ENCODE assay signal across 34 cellular contexts in genomic region chr9:137920753-137921152, GRCh38. TPM values are rescaled to one million over a fixed set of nuclear protein-coding genes. Genes with fewer than 3 reads are reported as not detected.
"Had no signal": no experiment of that assay in that cellular context is flagged by ENCODE, and none has a peak within 500 bp of the region (broad histone marks: within the 10 kb centered on the region; RNA-seq: fewer than 3 reads in every experiment).

No MANE protein-coding gene starts in this region.

- H3K4me1 Mint-ChIP-seq: activated B cell treated with CpG ODN at 0.5 μM for 24 hours; activated CD4-positive, alpha-beta T cell treated with anti-CD3 and anti-CD28 coated beads, Interleukin-2, amount 10 ng/mL, durations not matched to agents 24 days and 14 days; activated CD8-positive, alpha-beta memory T cell treated with anti-CD3 and anti-CD28 coated beads, Interleukin-2, amount 10 ng/mL, durations not matched to agents 7 days and 5 days; activated naive CD4-positive, alpha-beta T cell treated with anti-CD3 and anti-CD28 coated beads, Interleukin-2, amount 10 ng/mL, durations not matched to agents 7 days and 5 days; activated naive CD4-positive, alpha-beta T cell treated with anti-CD3 and anti-CD28 coated beads, Interleukin-2, amount 50 U/mL, for 24 hours; activated naive CD8-positive, alpha-beta T cell treated with anti-CD3 and anti-CD28 coated beads, Interleukin-2, amount 10 ng/mL, durations not matched to agents 7 days and 5 days; activated naive CD8-positive, alpha-beta T cell treated with anti-CD3 and anti-CD28 coated beads, Interleukin-2, amount 50 U/mL, for 24 hours had no signal

- H3K4me3 ChIP-seq: body of pancreas, breast epithelium had no signal

- DNase-seq: activated B cell treated with CpG ODN at 0.5 μM for 24 hours; activated CD4-positive, alpha-beta memory T cell treated with anti-CD3 and anti-CD28 coated beads for 36 hours; activated CD4-positive, alpha-beta T cell treated with anti-CD3 and anti-CD28 coated beads for 4 hours; activated CD4-positive, alpha-beta T cell treated with anti-CD3 and anti-CD28 coated beads, Interleukin-2, amount 10 ng/mL, durations not matched to agents 24 days and 14 days; activated CD4-positive, alpha-beta T cell treated with anti-CD3 and anti-CD28 coated beads, Interleukin-2, amount 50 U/mL, for 1 hour; activated CD4-positive, alpha-beta T cell treated with anti-CD3 and anti-CD28 coated beads, Interleukin-2, amount 50 U/mL, for 4 hours; activated CD4-positive, CD25-positive, alpha-beta regulatory T cell treated with anti-CD3 and anti-CD28 coated beads, Interleukin-2, amount 50 U/mL, for 72 hours; activated CD8-positive, alpha-beta memory T cell treated with anti-CD3 and anti-CD28 coated beads for 24 hours; activated CD8-positive, alpha-beta memory T cell treated with anti-CD3 and anti-CD28 coated beads, Interleukin-2, amount 10 ng/mL, durations not matched to agents 7 days and 5 days; activated CD8-positive, alpha-beta memory T cell treated with anti-CD3 and anti-CD28 coated beads, Interleukin-2, amount 50 U/mL, for 48 hours; activated CD8-positive, alpha-beta T cell treated with anti-CD3 and anti-CD28 coated beads, Interleukin-2, amount 10 ng/mL, durations not matched to agents 7 days and 5 days; activated effector memory CD4-positive, alpha-beta T cell treated with Interleukin-2 at 50 U/mL for 16 hours; activated gamma-delta T cell; activated naive CD4-positive, alpha-beta T cell treated with anti-CD3 and anti-CD28 coated beads, Interleukin-2, amount 10 ng/mL, durations not matched to agents 7 days and 5 days; activated naive CD4-positive, alpha-beta T cell treated with Interleukin-2 at 50 U/mL for 16 hours; activated naive CD8-positive, alpha-beta T cell treated with anti-CD3 and anti-CD28 coated beads, Interleukin-2, amount 10 ng/mL, durations not matched to agents 7 days and 5 days; activated naive CD8-positive, alpha-beta T cell treated with anti-CD3 and anti-CD28 coated beads, Interleukin-2, amount 50 U/mL, for 24 hours; activated T-cell treated with anti-CD3 and anti-CD28 coated beads, Interleukin-2, amount 50 U/mL, for 24 hours; activated T-cell treated with anti-CD3 and anti-CD28 coated beads, Interleukin-2, amount 50 U/mL, for 48 hours; aorta; body of pancreas; brain microvascular endothelial cell; central memory CD4-positive, alpha-beta T cell; SW 1271; T-helper 1 cell; T-helper 2 cell; T-helper 9 cell had no signal

- H3K9me3 ChIP-seq: body of pancreas, breast epithelium had no signal

- H3K27me3 ChIP-seq: body of pancreas, brain microvascular endothelial cell, breast epithelium had no signal

- H3K36me3 ChIP-seq: brain microvascular endothelial cell, breast epithelium had no signal

- H3K27ac Mint-ChIP-seq: activated B cell treated with CpG ODN at 0.5 μM for 24 hours; activated CD4-positive, alpha-beta memory T cell treated with anti-CD3 and anti-CD28 coated beads for 36 hours; activated CD4-positive, alpha-beta T cell treated with anti-CD3 and anti-CD28 coated beads, Interleukin-2, amount 10 ng/mL, durations not matched to agents 24 days and 14 days; activated CD8-positive, alpha-beta memory T cell treated with anti-CD3 and anti-CD28 coated beads, Interleukin-2, amount 10 ng/mL, durations not matched to agents 7 days and 5 days; activated CD8-positive, alpha-beta T cell treated with anti-CD3 and anti-CD28 coated beads, Interleukin-2, amount 10 ng/mL, durations not matched to agents 7 days and 5 days; activated naive CD4-positive, alpha-beta T cell treated with anti-CD3 and anti-CD28 coated beads, Interleukin-2, amount 10 ng/mL, durations not matched to agents 7 days and 5 days; activated naive CD4-positive, alpha-beta T cell treated with anti-CD3 and anti-CD28 coated beads, Interleukin-2, amount 50 U/mL, for 24 hours; activated naive CD8-positive, alpha-beta T cell; activated naive CD8-positive, alpha-beta T cell treated with anti-CD3 and anti-CD28 coated beads, Interleukin-2, amount 10 ng/mL, durations not matched to agents 7 days and 5 days; activated naive CD8-positive, alpha-beta T cell treated with anti-CD3 and anti-CD28 coated beads, Interleukin-2, amount 50 U/mL, for 24 hours; activated T-cell treated with anti-CD3 and anti-CD28 coated beads, Interleukin-2, amount 50 U/mL, for 24 hours; activated T-helper 2 cell treated with anti-CD3 and anti-CD28 coated beads, Interferon-gamma antibody, Interleukin-2, Interleukin-4, amounts not matched to agents 10 μg/mL and 5 μg/mL and 100 μg/mL, durations not matched to agents 14 hours and 24 hours and 36 hours; T-helper 1 cell treated with Interleukin-12 subunit alpha and Interleukin-12 subunit beta and Interleukin-4 antibody, amounts not matched to agents 30 μg/mL and 1 μg/mL, for 36 hours; T-helper 2 cell treated with Interferon-gamma antibody and Interleukin-4, amounts not matched to agents 5 μg/mL and 100 μg/mL, for 36 hours had no signal

- H3K9me3 Mint-ChIP-seq: activated B cell treated with CpG ODN at 0.5 μM for 24 hours; activated CD4-positive, alpha-beta memory T cell treated with anti-CD3 and anti-CD28 coated beads for 36 hours; activated CD4-positive, alpha-beta T cell treated with anti-CD3 and anti-CD28 coated beads, Interleukin-2, amount 10 ng/mL, durations not matched to agents 24 days and 14 days; activated naive CD4-positive, alpha-beta T cell treated with anti-CD3 and anti-CD28 coated beads, Interleukin-2, amount 50 U/mL, for 24 hours; activated naive CD8-positive, alpha-beta T cell treated with anti-CD3 and anti-CD28 coated beads, Interleukin-2, amount 10 ng/mL, durations not matched to agents 7 days and 5 days; activated naive CD8-positive, alpha-beta T cell treated with anti-CD3 and anti-CD28 coated beads, Interleukin-2, amount 50 U/mL, for 24 hours; activated T-cell treated with anti-CD3 and anti-CD28 coated beads, Interleukin-2, amount 50 U/mL, for 24 hours; activated T-helper 2 cell treated with anti-CD3 and anti-CD28 coated beads, Interferon-gamma antibody, Interleukin-2, Interleukin-4, amounts not matched to agents 10 μg/mL and 5 μg/mL and 100 μg/mL, durations not matched to agents 14 hours and 24 hours and 36 hours; T-helper 1 cell treated with Interleukin-12 subunit alpha and Interleukin-12 subunit beta and Interleukin-4 antibody, amounts not matched to agents 30 μg/mL and 1 μg/mL, for 36 hours; T-helper 2 cell treated with Interferon-gamma antibody and Interleukin-4, amounts not matched to agents 5 μg/mL and 100 μg/mL, for 36 hours had no signal

- H3K27me3 Mint-ChIP-seq: activated CD4-positive, alpha-beta T cell treated with anti-CD3 and anti-CD28 coated beads, Interleukin-2, amount 10 ng/mL, durations not matched to agents 24 days and 14 days; activated CD8-positive, alpha-beta memory T cell treated with anti-CD3 and anti-CD28 coated beads, Interleukin-2, amount 10 ng/mL, durations not matched to agents 7 days and 5 days; activated naive CD4-positive, alpha-beta T cell treated with anti-CD3 and anti-CD28 coated beads, Interleukin-2, amount 10 ng/mL, durations not matched to agents 7 days and 5 days had no signal

- H3K4me1 ChIP-seq: body of pancreas, breast epithelium had no signal

- H3K4me3 Mint-ChIP-seq: activated B cell treated with CpG ODN at 0.5 μM for 24 hours; activated CD4-positive, alpha-beta memory T cell treated with anti-CD3 and anti-CD28 coated beads for 36 hours; activated CD4-positive, alpha-beta T cell treated with anti-CD3 and anti-CD28 coated beads, Interleukin-2, amount 10 ng/mL, durations not matched to agents 24 days and 14 days; activated CD8-positive, alpha-beta memory T cell treated with anti-CD3 and anti-CD28 coated beads, Interleukin-2, amount 10 ng/mL, durations not matched to agents 7 days and 5 days; activated CD8-positive, alpha-beta T cell treated with anti-CD3 and anti-CD28 coated beads, Interleukin-2, amount 10 ng/mL, durations not matched to agents 7 days and 5 days; activated naive CD4-positive, alpha-beta T cell treated with anti-CD3 and anti-CD28 coated beads, Interleukin-2, amount 10 ng/mL, durations not matched to agents 7 days and 5 days; activated naive CD4-positive, alpha-beta T cell treated with anti-CD3 and anti-CD28 coated beads, Interleukin-2, amount 50 U/mL, for 24 hours; activated naive CD8-positive, alpha-beta T cell; activated naive CD8-positive, alpha-beta T cell treated with anti-CD3 and anti-CD28 coated beads, Interleukin-2, amount 10 ng/mL, durations not matched to agents 7 days and 5 days; activated naive CD8-positive, alpha-beta T cell treated with anti-CD3 and anti-CD28 coated beads, Interleukin-2, amount 50 U/mL, for 24 hours; activated T-cell treated with anti-CD3 and anti-CD28 coated beads, Interleukin-2, amount 50 U/mL, for 24 hours; T-helper 1 cell treated with Interleukin-12 subunit alpha and Interleukin-12 subunit beta and Interleukin-4 antibody, amounts not matched to agents 30 μg/mL and 1 μg/mL, for 36 hours; T-helper 2 cell treated with Interferon-gamma antibody and Interleukin-4, amounts not matched to agents 5 μg/mL and 100 μg/mL, for 36 hours had no signal

- H3K27ac ChIP-seq: body of pancreas, brain microvascular endothelial cell, breast epithelium, VCaP had no signal

- H3K36me3 Mint-ChIP-seq: activated CD4-positive, alpha-beta memory T cell treated with anti-CD3 and anti-CD28 coated beads for 36 hours; activated CD8-positive, alpha-beta memory T cell treated with anti-CD3 and anti-CD28 coated beads, Interleukin-2, amount 10 ng/mL, durations not matched to agents 7 days and 5 days; activated naive CD4-positive, alpha-beta T cell treated with anti-CD3 and anti-CD28 coated beads, Interleukin-2, amount 10 ng/mL, durations not matched to agents 7 days and 5 days; activated naive CD4-positive, alpha-beta T cell treated with anti-CD3 and anti-CD28 coated beads, Interleukin-2, amount 50 U/mL, for 24 hours; activated naive CD8-positive, alpha-beta T cell; activated naive CD8-positive, alpha-beta T cell treated with anti-CD3 and anti-CD28 coated beads, Interleukin-2, amount 10 ng/mL, durations not matched to agents 7 days and 5 days had no signal

- ATAC-seq: activated CD8-positive, alpha-beta memory T cell treated with anti-CD3 and anti-CD28 coated beads, Interleukin-2, amount 10 ng/mL, durations not matched to agents 7 days and 5 days; activated CD8-positive, alpha-beta T cell treated with anti-CD3 and anti-CD28 coated beads, Interleukin-2, amount 10 ng/mL, durations not matched to agents 7 days and 5 days; activated naive CD8-positive, alpha-beta T cell treated with anti-CD3 and anti-CD28 coated beads, Interleukin-2, amount 50 U/mL, for 24 hours; body of pancreas had no signal

RNA-seq across cellular contexts. Expression of gene CACNA1B, which starts 43.2 kb away (rescaled TPM):
- total RNA-seq: activated CD4-positive, alpha-beta T cell treated with anti-CD3 and anti-CD28 coated beads, Interleukin-2, amount 10 ng/mL, durations not matched to agents 24 days and 14 days; activated CD8-positive, alpha-beta memory T cell treated with anti-CD3 and anti-CD28 coated beads, Interleukin-2, amount 10 ng/mL, durations not matched to agents 7 days and 5 days; activated CD8-positive, alpha-beta T cell treated with anti-CD3 and anti-CD28 coated beads, Interleukin-2, amount 10 ng/mL, durations not matched to agents 7 days and 5 days; activated naive CD8-positive, alpha-beta T cell treated with anti-CD3 and anti-CD28 coated beads, Interleukin-2, amount 10 ng/mL, durations not matched to agents 7 days and 5 days had no signal
